17 cellular contexts compared by ENCODE assay signal in genomic region chr17:57486416-57486815, GRCh38.
DNase-seq lines count a peak whose midpoint lies in the region; ATAC-seq, FAIRE-seq and TF ChIP-seq lines count a peak whose summit lies in the region.
"Had no signal": no experiment of that assay in that cellular context is flagged by ENCODE, and none has a peak within 500 bp of the region (broad histone marks: within the 10 kb centered on the region; RNA-seq: fewer than 3 reads in every experiment).

No MANE protein-coding gene starts in this region.

- H3K4me2 ChIP-seq in KMS-11 (peak overlapping the region; percentile 58), astrocyte (ENCODE audit: low read length) (peak overlapping the region; percentile 72)

- H3K4me3 ChIP-seq in KMS-11 (IDR thresholded peaks at IDR 0.05; ENCODE audit: insufficient read depth, low read depth, low read length) (no peak overlapping the region), astrocyte (ENCODE audit: insufficient read depth, low read depth, low read length) (no peak overlapping the region)

- H3K27me3 ChIP-seq in KMS-11 (ENCODE audit: insufficient read depth, low read depth) (no peaks in the 10 kb centered on the region), astrocyte (ENCODE audit: insufficient read depth, low read length) (no peaks in the 10 kb centered on the region)

- H3K4me1 Mint-ChIP-seq in astrocyte (ENCODE audit: low read depth, unreplicated experiment) (peaks cover 36% of the 10 kb centered on the region), memory B cell (peaks cover 48% of the 10 kb centered on the region)
- H3K4me1 Mint-ChIP-seq in stimulated activated memory B cell treated with anti-CD40 and anti-IgM and Interleukin-4, amounts not matched to agents 10 μg/mL and 1 μg/mL and 100 μg/mL, for 72 hours = peaks cover 74% of the 10 kb centered on the region
- H3K4me1 Mint-ChIP-seq in stimulated activated effector memory CD8-positive, alpha-beta T cell treated with anti-CD3 and anti-CD28 coated beads, Interleukin-12 subunit alpha, Interleukin-12 subunit beta, amount 100 ng/mL, for 72 hours = peaks cover 62% of the 10 kb centered on the region

- H3K9me3 ChIP-seq in astrocyte (ENCODE audit: insufficient read depth, low read depth, low read length) = no peaks in the 10 kb centered on the region

- ATAC-seq in memory B cell (ENCODE audit: low read depth) (no peak), HG03457 (IDR thresholded peaks at IDR 0.05; ENCODE audit: unreplicated experiment) (no peak)
- ATAC-seq in stimulated activated memory B cell treated with anti-CD40 and anti-IgM and Interleukin-4, amounts not matched to agents 10 μg/mL and 1 μg/mL and 100 μg/mL, for 72 hours = no peak
- ATAC-seq in stimulated activated effector memory CD8-positive, alpha-beta T cell treated with anti-CD3 and anti-CD28 coated beads, Interleukin-12 subunit alpha, Interleukin-12 subunit beta, amount 100 ng/mL, for 72 hours = no peak

- H3K9me3 Mint-ChIP-seq in astrocyte (ENCODE audit: unreplicated experiment) (no peaks in the 10 kb centered on the region), memory B cell (no peaks in the 10 kb centered on the region)
- no peaks in the 10 kb centered on the region for H3K9me3 Mint-ChIP-seq in stimulated activated memory B cell treated with anti-CD40 and anti-IgM and Interleukin-4, amounts not matched to agents 10 μg/mL and 1 μg/mL and 100 μg/mL, for 72 hours
- no peaks in the 10 kb centered on the region for H3K9me3 Mint-ChIP-seq in stimulated activated effector memory CD8-positive, alpha-beta T cell treated with anti-CD3 and anti-CD28 coated beads, Interleukin-12 subunit alpha, Interleukin-12 subunit beta, amount 100 ng/mL, for 72 hours
- H3K9me3 Mint-ChIP-seq: activated B cell treated with CpG ODN at 0.5 μM for 24 hours; central memory CD8-positive, alpha-beta T cell had no signal

- H4K20me1 ChIP-seq in KMS-11 (ENCODE audit: insufficient read depth) (no peaks in the 10 kb centered on the region), astrocyte (ENCODE audit: insufficient read depth, low read length) (no peaks in the 10 kb centered on the region)

- H3K4me1 ChIP-seq in KMS-11 (ENCODE audit: low read depth, poor library complexity, severe bottlenecking) (peaks cover 91% of the 10 kb centered on the region), astrocyte (ENCODE audit: insufficient read depth, low read length) (peaks cover 51% of the 10 kb centered on the region)

- H3K36me3 Mint-ChIP-seq in astrocyte (ENCODE audit: low read depth, unreplicated experiment) (peaks cover 17% of the 10 kb centered on the region), memory B cell (peaks cover 1% of the 10 kb centered on the region)
- H3K36me3 Mint-ChIP-seq in stimulated activated memory B cell treated with anti-CD40 and anti-IgM and Interleukin-4, amounts not matched to agents 10 μg/mL and 1 μg/mL and 100 μg/mL, for 72 hours = peaks cover 18% of the 10 kb centered on the region
- peaks cover 6% of the 10 kb centered on the region for H3K36me3 Mint-ChIP-seq in stimulated activated effector memory CD8-positive, alpha-beta T cell treated with anti-CD3 and anti-CD28 coated beads, Interleukin-12 subunit alpha, Interleukin-12 subunit beta, amount 100 ng/mL, for 72 hours

- H3K4me3 Mint-ChIP-seq in astrocyte (ENCODE audit: unreplicated experiment) = no peak overlapping the region
- H3K4me3 Mint-ChIP-seq in memory B cell = no peak overlapping the region
- no peak overlapping the region for H3K4me3 Mint-ChIP-seq in stimulated activated memory B cell treated with anti-CD40 and anti-IgM and Interleukin-4, amounts not matched to agents 10 μg/mL and 1 μg/mL and 100 μg/mL, for 72 hours
- H3K4me3 Mint-ChIP-seq in stimulated activated effector memory CD8-positive, alpha-beta T cell treated with anti-CD3 and anti-CD28 coated beads, Interleukin-12 subunit alpha, Interleukin-12 subunit beta, amount 100 ng/mL, for 72 hours = no peak overlapping the region
- H3K4me3 Mint-ChIP-seq: central memory CD8-positive, alpha-beta T cell had no signal

- H3K27me3 Mint-ChIP-seq in astrocyte (ENCODE audit: low read depth, unreplicated experiment) (no peaks in the 10 kb centered on the region), memory B cell (no peaks in the 10 kb centered on the region)
- no peaks in the 10 kb centered on the region for H3K27me3 Mint-ChIP-seq in stimulated activated memory B cell treated with anti-CD40 and anti-IgM and Interleukin-4, amounts not matched to agents 10 μg/mL and 1 μg/mL and 100 μg/mL, for 72 hours
- H3K27me3 Mint-ChIP-seq: activated B cell treated with CpG ODN at 0.5 μM for 24 hours; central memory CD8-positive, alpha-beta T cell had no signal

- DNase-seq in astrocyte (ENCODE audit: low read depth) = no peak
- DNase-seq in memory B cell (ENCODE audit: low spot score in 2 of 2) = no peak
- DNase-seq in stimulated activated effector memory CD8-positive, alpha-beta T cell treated with anti-CD3 and anti-CD28 coated beads, Interleukin-12 subunit alpha, Interleukin-12 subunit beta, amount 100 ng/mL, for 72 hours (ENCODE audit: low spot score in 2 of 2) = no peak
- no peak for DNase-seq in NCI-H2107 treated with DMSO at 0.1 percent for 48 hours (lab: John Stamatoyannopoulos, UW; ENCODE audit: unreplicated experiment)
- DNase-seq: activated B cell treated with CpG ODN at 0.5 μM for 24 hours; activated CD8-positive, alpha-beta memory T cell treated with anti-CD3 and anti-CD28 coated beads for 24 hours; DMS 273 treated with DMSO at 0.1 percent for 48 hours; KG1; kidney; NCI-H1105 treated with DMSO at 0.1 percent for 48 hours; NCI-H2107; SHP77; stimulated activated CD4-positive, alpha-beta T cell treated with anti-CD3 and anti-CD28 coated beads, Interleukin-2, amount 100 ng/mL, for 48 hours had no signal

- FAIRE-seq in astrocyte (lab: Jason Lieb, UNC) = no peak
- FAIRE-seq: kidney had no signal

- peak overlapping the region; percentile 7; the same call in 1 of the 2 replicates for H3K9ac ChIP-seq in KMS-11
- H3K9ac ChIP-seq in astrocyte (ENCODE audit: low read length) = peak overlapping the region; percentile 10

- H2AFZ ChIP-seq in KMS-11 (ENCODE audit: low read depth) = no peak overlapping the region
- H2AFZ ChIP-seq in astrocyte (ENCODE audit: low read depth, low read length) = peak overlapping the region; percentile 21

- TF ChIP-seq CTCF in KMS-11 (conservative IDR thresholded peaks at IDR 0.05; ENCODE audit: low read depth, low read length) = no peak
- no peak for TF ChIP-seq CTCF in astrocyte (IDR thresholded peaks at IDR 0.05; ENCODE audit: insufficient read depth, low read depth, low read length)

- no peaks in the 10 kb centered on the region for H3K36me3 ChIP-seq in KMS-11 (ENCODE audit: insufficient read depth)
- H3K36me3 ChIP-seq in astrocyte (ENCODE audit: insufficient read depth, low read length) = no peaks in the 10 kb centered on the region

- no peak overlapping the region for H3K27ac Mint-ChIP-seq in astrocyte (ENCODE audit: unreplicated experiment)
- H3K27ac Mint-ChIP-seq in memory B cell = peak overlapping the region; percentile 1
- peak overlapping the region; percentile 58 for H3K27ac Mint-ChIP-seq in stimulated activated memory B cell treated with anti-CD40 and anti-IgM and Interleukin-4, amounts not matched to agents 10 μg/mL and 1 μg/mL and 100 μg/mL, for 72 hours
- no peak overlapping the region for H3K27ac Mint-ChIP-seq in stimulated activated effector memory CD8-positive, alpha-beta T cell treated with anti-CD3 and anti-CD28 coated beads, Interleukin-12 subunit alpha, Interleukin-12 subunit beta, amount 100 ng/mL, for 72 hours

- H3K27ac ChIP-seq in KMS-11 (peak overlapping the region; percentile 57; the same call in 1 of the 2 replicates), astrocyte (ENCODE audit: low read depth, low read length) (peak overlapping the region; percentile 11)

- peaks cover 77% of the 10 kb centered on the region for H3K79me2 ChIP-seq in KMS-11 (ENCODE audit: insufficient read depth, low read depth)
- H3K79me2 ChIP-seq in astrocyte (ENCODE audit: insufficient read depth, low read length) = no peaks in the 10 kb centered on the region

Comparison
In these comparisons a context has a peak if more than half of its experiments do, and no peak if none do; other contexts are left out.
1. H3K27ac Mint-ChIP-seq: peak in memory B cell (single experiment) and stimulated activated memory B cell treated with anti-CD40 and anti-IgM and Interleukin-4, amounts not matched to agents 10 μg/mL and 1 μg/mL and 100 μg/mL, for 72 hours (single experiment); none in astrocyte (single experiment) and stimulated activated effector memory CD8-positive, alpha-beta T cell treated with anti-CD3 and anti-CD28 coated beads, Interleukin-12 subunit alpha, Interleukin-12 subunit beta, amount 100 ng/mL, for 72 hours (single experiment).